9 cellular contexts compared by ENCODE assay signal in genomic region chr1:83882906-83883305, GRCh38.
DNase-seq lines count a peak whose midpoint lies in the region; FAIRE-seq and TF ChIP-seq lines count a peak whose summit lies in the region.
"Had no signal": no experiment of that assay in that cellular context is flagged by ENCODE, and none has a peak within 500 bp of the region (broad histone marks: within the 10 kb centered on the region; RNA-seq: fewer than 3 reads in every experiment).

No MANE protein-coding gene starts in this region.

- TF ChIP-seq POLR2A in spleen (IDR thresholded peaks at IDR 0.05): no peak

- H3K9ac ChIP-seq in smooth muscle cell (ENCODE audit: low read depth): peak overlapping the region; percentile 8

- 26% methylated on average over 2 of the region's 2 CpGs for WGBS in smooth muscle cell (ENCODE audit: low lambda C conversion rate)
- WGBS in spleen, 5 donors: 44 to 72% (median 64%) methylated on average over 2 of the region's 2 CpGs

- no peaks in the 10 kb centered on the region for H3F3A ChIP-seq in smooth muscle cell (ENCODE audit: low read depth)

- H3K4me2 ChIP-seq in smooth muscle cell: no peak overlapping the region

- peak overlapping the region; percentile 70 for H3K27ac ChIP-seq in smooth muscle cell (ENCODE audit: low read depth)
- H3K27ac ChIP-seq in spleen: no peak overlapping the region

- no peak overlapping the region for H2AFZ ChIP-seq in smooth muscle cell (ENCODE audit: low read depth)

- H3K27me3 ChIP-seq in smooth muscle cell (ENCODE audit: low read depth) (no peaks in the 10 kb centered on the region), spleen (replicated peaks in 1 of 7) (no peaks in the 10 kb centered on the region)

- peak; percentile 15 for TF ChIP-seq CTCF in smooth muscle cell (IDR thresholded peaks at IDR 0.05; ENCODE audit: borderline replicate concordance, insufficient read depth, poor library complexity, severe bottlenecking)
- TF ChIP-seq CTCF in spleen (IDR thresholded peaks at IDR 0.05 in 8 of 11, conservative IDR thresholded peaks at IDR 0.05 in 3 of 11): no peak

- H3K36me3 ChIP-seq in smooth muscle cell (ENCODE audit: low read depth) (no peaks in the 10 kb centered on the region), spleen (no peaks in the 10 kb centered on the region)

- intact Hi-C loops in spleen (cut with DNase I; ENCODE audit: low total_unique reads): no loop called here

- no peaks in the 10 kb centered on the region for H3K79me2 ChIP-seq in smooth muscle cell (ENCODE audit: low read depth)

- H3K4me1 ChIP-seq in smooth muscle cell (ENCODE audit: low read depth) (no peaks in the 10 kb centered on the region), spleen (no peaks in the 10 kb centered on the region)

- DNase-seq in NCI-H345 (lab: John Stamatoyannopoulos, UW) (peak; percentile 46), NCI-H345 treated with DMSO at 0.1 percent for 48 hours (lab: John Stamatoyannopoulos, UW; ENCODE audit: unreplicated experiment) (no peak), NCI-H2081 treated with DMSO at 0.1 percent for 48 hours (lab: John Stamatoyannopoulos, UW) (peak; percentile 25), dermis blood vessel endothelial cell (peak; percentile 64), smooth muscle cell (lab: John Stamatoyannopoulos, UW; ENCODE audit: unreplicated experiment) (no peak), frontal cortex (ENCODE audit: low spot score in 2 of 2) (no peak), spleen (no peak), activated gamma-delta T cell (lab: John Stamatoyannopoulos, UW) (no peak)
- DNase-seq: hippocampal formation had no signal

- no peak overlapping the region for H3K4me3 ChIP-seq in smooth muscle cell
- no peak overlapping the region for H3K4me3 ChIP-seq in spleen

- FAIRE-seq in frontal cortex (lab: Jason Lieb, UNC): no peak

- H4K20me1 ChIP-seq in smooth muscle cell (ENCODE audit: low read depth): no peaks in the 10 kb centered on the region

- H3K9me3 ChIP-seq in smooth muscle cell (replicated peaks; ENCODE audit: low read depth) (no peaks in the 10 kb centered on the region), spleen (no peaks in the 10 kb centered on the region)

Comparison
In these comparisons a context has a peak if more than half of its experiments do, and no peak if none do; other contexts are left out.
1. DNase-seq: peak in NCI-H345 (single experiment), NCI-H2081 treated with DMSO at 0.1 percent for 48 hours (single experiment) and dermis blood vessel endothelial cell (single experiment); none in NCI-H345 treated with DMSO at 0.1 percent for 48 hours (single experiment), smooth muscle cell (single experiment), frontal cortex (0 of 2), spleen (single experiment) and activated gamma-delta T cell (single experiment).